ENCODE assay signal across 17 cellular contexts in genomic region chrX:55524487-55524886, GRCh38. TPM values are rescaled to one million over a fixed set of nuclear protein-coding genes. Genes with fewer than 3 reads are reported as not detected.
DNase-seq lines count a peak whose midpoint lies in the region; ATAC-seq and TF ChIP-seq lines count a peak whose summit lies in the region.
"Had no signal": no experiment of that assay in that cellular context is flagged by ENCODE, and none has a peak within 500 bp of the region (broad histone marks: within the 10 kb centered on the region; RNA-seq: fewer than 3 reads in every experiment).

No MANE protein-coding gene starts in this region.

- TF ChIP-seq CTCF in fibroblast of the aortic adventitia (IDR thresholded peaks at IDR 0.05; ENCODE audit: insufficient read depth, low read length): no peak

- DNase-seq in DMS 273 (lab: John Stamatoyannopoulos, UW; ENCODE audit: unreplicated experiment): peak; percentile 5
- DNase-seq in DMS 273 treated with DMSO at 0.1 percent for 48 hours (lab: John Stamatoyannopoulos, UW): no peak
- DNase-seq in RPMI7951 (ENCODE audit: low read depth): peak; percentile 1
- DNase-seq in fibroblast of the aortic adventitia (ENCODE audit: low read depth): peak; percentile 16
- peak; percentile 0 for DNase-seq in renal cortical epithelial cell (ENCODE audit: low read depth)
- DNase-seq in NCI-H510A (lab: John Stamatoyannopoulos, UW): no peak
- DNase-seq: activated CD4-positive, alpha-beta T cell treated with anti-CD3 and anti-CD28 coated beads for 36 hours; activated naive CD4-positive, alpha-beta T cell treated with anti-CD3 and anti-CD28 coated beads for 36 hours; CD8-positive, alpha-beta memory T cell; lower lobe of right lung; naive thymus-derived CD4-positive, alpha-beta T cell; NCI-H2081 treated with DMSO at 0.1 percent for 48 hours; SHP77; stimulated activated CD4-positive, alpha-beta T cell treated with anti-CD3 and anti-CD28 coated beads, Interleukin-15, amount 100 ng/mL, for 24 hours had no signal

- ATAC-seq in HG03378 (IDR thresholded peaks at IDR 0.05; ENCODE audit: unreplicated experiment): no peak
- no peak for ATAC-seq in HG03025 (IDR thresholded peaks at IDR 0.05; ENCODE audit: low FRiP score, unreplicated experiment)
- ATAC-seq: activated CD4-positive, alpha-beta T cell treated with anti-CD3 and anti-CD28 coated beads for 36 hours; naive thymus-derived CD4-positive, alpha-beta T cell had no signal

- no peak overlapping the region for H3K4me3 ChIP-seq in fibroblast of the aortic adventitia (ENCODE audit: low read depth, low read length)
- H3K4me3 ChIP-seq: lower lobe of right lung had no signal

RNA-seq across cellular contexts. Expression of gene USP51, which starts 34.8 kb away (rescaled TPM):
- 0.49 and 1.1 TPM in 2 replicates for total RNA-seq in RPMI7951 (2014; rRNA removed; shearing (Covaris generic))
- total RNA-seq in fibroblast of the aortic adventitia (ENCODE audit: low replicate concordance): 2.2 and 3.8 TPM in 2 replicates
- 1.0 and 4.5 TPM in 2 replicates for total RNA-seq in renal cortical epithelial cell
- total RNA-seq: MCF 10A had no signal

Comparison
In these comparisons a context has a peak if more than half of its experiments do, and no peak if none do; other contexts are left out.
1. DNase-seq: peak in DMS 273 (single experiment), RPMI7951 (single experiment), fibroblast of the aortic adventitia (single experiment) and renal cortical epithelial cell (single experiment); none in DMS 273 treated with DMSO at 0.1 percent for 48 hours (single experiment) and NCI-H510A (single experiment).